ENCODE assay signal across 8 cellular contexts in genomic region chr15:90300988-90301715, GRCh38. TPM values are rescaled to one million over a fixed set of nuclear protein-coding genes. Genes with fewer than 3 reads are reported as not detected.
A peak's percentile ranks its signal among the peaks of the same experiment; 100 is the strongest.
DNase-seq lines count a peak whose midpoint lies in the region; TF ChIP-seq lines count a peak whose summit lies in the region.

No MANE protein-coding gene starts in this region.

- H3K4me3 ChIP-seq in BE2C (ENCODE audit: low read depth, low read length), result peak overlapping the region; percentile 52
- no peak overlapping the region for H3K4me3 ChIP-seq in HFF-Myc (replicated peaks; ENCODE audit: low read depth, low read length)
- H3K4me3 ChIP-seq in SU-DHL-6 (ENCODE audit: insufficient read depth, low read length, poor library complexity, severe bottlenecking), result no peak overlapping the region
- H3K4me3 ChIP-seq in hepatocyte, result no peak overlapping the region

- H3K27ac ChIP-seq in SU-DHL-6 (ENCODE audit: low read depth, low read length) (no peak overlapping the region), hepatocyte (no peak overlapping the region)

- peak; percentile 98 for TF ChIP-seq CTCF in BE2C (IDR thresholded peaks at IDR 0.05; ENCODE audit: low read depth, low read length)
- peak; percentile 94 for TF ChIP-seq CTCF in HFF-Myc (IDR thresholded peaks at IDR 0.05; ENCODE audit: low read depth, low read length, missing control alignments)
- TF ChIP-seq CTCF in SU-DHL-6 (IDR thresholded peaks at IDR 0.05; ENCODE audit: insufficient read depth, low read length, poor library complexity, severe bottlenecking), result peak; percentile 98
- peak; percentile 61 for TF ChIP-seq CTCF in hepatocyte (IDR thresholded peaks at IDR 0.05; ENCODE audit: poor library complexity)

- DNase-seq in BE2C (peak; percentile 94), HFF-Myc (ENCODE audit: extremely low read depth, low read depth) (no peak), amniotic epithelial cell (ENCODE audit: low read depth) (peak; percentile 41), hepatocyte (ENCODE audit: low spot score) (peak; percentile 68), globus pallidus (ENCODE audit: low spot score) (no peak), DMS79 treated with DMSO at 0.1 percent for 48 hours (lab: John Stamatoyannopoulos, UW) (no peak)
- DNase-seq in stimulated activated CD4-positive, alpha-beta T cell treated with anti-CD3 and anti-CD28 coated beads, Interleukin-15, amount 100 ng/mL, for 48 hours (ENCODE audit: low read depth in 2 of 2), result peak; percentile 47 to 52

- H3K9ac ChIP-seq in SU-DHL-6 (ENCODE audit: low read length), result no peak overlapping the region

- H2AFZ ChIP-seq in SU-DHL-6 (ENCODE audit: low read depth, low read length, severe bottlenecking) (peak overlapping the region; percentile 31), hepatocyte (no peak overlapping the region)

- H3K36me3 ChIP-seq in BE2C (no peaks in the 10 kb centered on the region), SU-DHL-6 (ENCODE audit: low read length) (no peaks in the 10 kb centered on the region), hepatocyte (replicated peaks; ENCODE audit: insufficient read depth, low read depth) (no peaks in the 10 kb centered on the region)

- no peaks in the 10 kb centered on the region for H3K4me1 ChIP-seq in BE2C
- H3K4me1 ChIP-seq in hepatocyte (ENCODE audit: insufficient read depth), result no peaks in the 10 kb centered on the region

- H3K9me3 ChIP-seq in BE2C (no peaks in the 10 kb centered on the region), SU-DHL-6 (ENCODE audit: insufficient read depth, low read length) (no peaks in the 10 kb centered on the region), hepatocyte (ENCODE audit: low read depth) (no peaks in the 10 kb centered on the region)

- H3K79me2 ChIP-seq in SU-DHL-6 (ENCODE audit: insufficient read depth, low read length), result no peaks in the 10 kb centered on the region
- no peaks in the 10 kb centered on the region for H3K79me2 ChIP-seq in hepatocyte

- WGBS in hepatocyte (ENCODE audit: low lambda C conversion rate, missing lambda C conversion rate), result 66% methylated on average over 21 of the region's 21 CpGs

- H3K4me2 ChIP-seq in SU-DHL-6 (ENCODE audit: low read depth, low read length, poor library complexity, severe bottlenecking), result no peak overlapping the region
- H3K4me2 ChIP-seq in hepatocyte, result no peak overlapping the region

- H3K27me3 ChIP-seq in BE2C (no peaks in the 10 kb centered on the region), SU-DHL-6 (ENCODE audit: low read length) (no peaks in the 10 kb centered on the region; the same call in 1 of the 2 replicates), hepatocyte (no peaks in the 10 kb centered on the region)

- H3F3A ChIP-seq in SU-DHL-6 (ENCODE audit: insufficient read depth), result 0 out of 2 replicates have a peak, but pooled peaks cover 4% of the 10 kb centered on the region

- H4K20me1 ChIP-seq in SU-DHL-6 (ENCODE audit: low read depth, low read length), result no peaks in the 10 kb centered on the region
- H4K20me1 ChIP-seq in hepatocyte (ENCODE audit: insufficient read depth, poor library complexity, severe bottlenecking), result no peaks in the 10 kb centered on the region

- H3K9me2 ChIP-seq in SU-DHL-6 (replicated peaks; ENCODE audit: insufficient read depth, low read length) (no peaks in the 10 kb centered on the region), hepatocyte (replicated peaks; ENCODE audit: insufficient read depth) (no peaks in the 10 kb centered on the region)

RNA-seq across cellular contexts. Expression of gene NGRN, which starts 35.7 kb away (rescaled TPM):
- polyA plus RNA-seq in BE2C (2012; ENCODE audit: insufficient read depth, insufficient read length, low read depth), result 226 TPM
- total RNA-seq in hepatocyte, result 62.3 and 65.9 TPM in 2 replicates
- polyA plus RNA-seq in hepatocyte, result 60.0 and 60.2 TPM in 2 replicates

RNA-seq across cellular contexts. Expression of gene ZNF774, which starts 50.9 kb away (rescaled TPM):
- 1.1 TPM for polyA plus RNA-seq in BE2C (2012; ENCODE audit: insufficient read depth, insufficient read length, low read depth)
- 2.1 and 4.1 TPM in 2 replicates for total RNA-seq in hepatocyte
- polyA plus RNA-seq in hepatocyte, result 2.1 and 2.3 TPM in 2 replicates

RNA-seq across cellular contexts. Expression of gene TTLL13, which starts 51.8 kb away (rescaled TPM):
- polyA plus RNA-seq in BE2C (2012; ENCODE audit: insufficient read depth, insufficient read length, low read depth), result not detected
- not detected in 2 replicates for total RNA-seq in hepatocyte
- 0.27 TPM in 1 of 2 replicates, not detected in the other for polyA plus RNA-seq in hepatocyte

Comparison
In these comparisons a context has a peak if more than half of its experiments do, and no peak if none do; other contexts are left out.
1. DNase-seq: peak in BE2C (single experiment), amniotic epithelial cell (single experiment), hepatocyte (single experiment) and stimulated activated CD4-positive, alpha-beta T cell treated with anti-CD3 and anti-CD28 coated beads, Interleukin-15, amount 100 ng/mL, for 48 hours (2 of 2); none in HFF-Myc (single experiment), globus pallidus (single experiment) and DMS79 treated with DMSO at 0.1 percent for 48 hours (single experiment).
2. Peak in every context shown above with its lines, with median percentiles within 50 percentile points of each other: CTCF ChIP-seq.